In the genomic region with DNA sequence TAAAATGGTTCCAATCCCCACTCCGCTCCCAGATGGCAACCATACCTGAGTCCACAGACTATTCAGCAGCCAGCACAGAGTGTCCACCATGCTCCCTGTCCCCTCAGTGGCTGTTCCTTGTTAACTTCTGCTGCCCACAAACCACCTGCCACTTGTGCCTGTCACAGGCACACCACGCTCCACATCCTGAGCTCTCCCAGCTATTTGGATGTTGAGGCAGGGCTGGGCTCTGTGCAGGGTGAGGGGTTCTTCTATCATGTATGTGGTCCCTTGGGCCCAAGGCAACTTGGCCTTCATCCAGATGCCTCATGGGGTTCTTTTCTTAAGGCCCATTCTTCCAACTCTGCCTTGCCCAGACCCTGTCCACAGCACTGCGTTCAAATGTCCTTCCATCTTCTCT, we compare ENCODE assay signal across 19 cellular contexts. TPM values are rescaled to one million over a fixed set of nuclear protein-coding genes. Genes with fewer than 3 reads are reported as not detected.
DNase-seq lines count a peak whose midpoint lies in the region; ATAC-seq and TF ChIP-seq lines count a peak whose summit lies in the region.
"Had no signal": no experiment of that assay in that cellular context is flagged by ENCODE, and none has a peak within 500 bp of the region (broad histone marks: within the 10 kb centered on the region; RNA-seq: fewer than 3 reads in every experiment).

No MANE protein-coding gene starts in this region.

- ATAC-seq in stimulated activated effector memory CD8-positive, alpha-beta T cell treated with anti-CD3 and anti-CD28 coated beads, Interleukin-12 subunit alpha, Interleukin-12 subunit beta, amount 100 ng/mL, for 72 hours = peak; percentile 13
- no peak for ATAC-seq in CD8-positive, alpha-beta T cell

- BruUV-seq in Caco-2 (replicated peaks; lab: Mats Ljungman, UMichigan) = no TSS peak

- POLR2A ChIA-PET in Caco-2 (lab: Charles Lee) = no interaction called here
- POLR2A ChIA-PET in CD8-positive, alpha-beta T cell (lab: Charles Lee) = no interaction called here
- POLR2A ChIA-PET in CD4-positive, alpha-beta memory T cell (lab: Charles Lee; ENCODE audit: partially characterized antibody) = no interaction called here

- no peak overlapping the region for H3K4me3 ChIP-seq in Caco-2 (ENCODE audit: low read depth, low read length)
- H3K4me3 ChIP-seq in SJSA1 = no peak overlapping the region
- H3K4me3 ChIP-seq in CD8-positive, alpha-beta T cell (ENCODE audit: low read depth, low read length) = no peak overlapping the region
- H3K4me3 ChIP-seq in CD4-positive, alpha-beta memory T cell (ENCODE audit: low read length in 2 of 2) = no peak overlapping the region
- H3K4me3 ChIP-seq: BLaER1, HAP-1 had no signal

- H3K9me3 ChIP-seq in Caco-2 (no peaks in the 10 kb centered on the region), SJSA1 (replicated peaks) (no peaks in the 10 kb centered on the region)
- no peaks in the 10 kb centered on the region for H3K9me3 ChIP-seq in CD8-positive, alpha-beta T cell (ENCODE audit: low read length)
- no peaks in the 10 kb centered on the region for H3K9me3 ChIP-seq in CD4-positive, alpha-beta memory T cell (ENCODE audit: control insufficient read depth in 1 of 2, low read length in 2 of 2)
- H3K9me3 ChIP-seq: HAP-1 had no signal

- H3K36me3 ChIP-seq in Caco-2 (ENCODE audit: control insufficient read depth, insufficient read depth, low read length) = no peaks in the 10 kb centered on the region; the same call in 1 of the 2 replicates
- no peaks in the 10 kb centered on the region for H3K36me3 ChIP-seq in SJSA1
- H3K36me3 ChIP-seq in CD8-positive, alpha-beta T cell (ENCODE audit: insufficient read depth, low read length) = no peaks in the 10 kb centered on the region
- H3K36me3 ChIP-seq in CD4-positive, alpha-beta memory T cell (ENCODE audit: insufficient read depth, low read length) = no peaks in the 10 kb centered on the region
- H3K36me3 ChIP-seq: BLaER1, HAP-1 had no signal

- intact Hi-C loops in Caco-2 (cut with micrococcal nuclease; ENCODE audit: unreplicated experiment) = no loop called here
- intact Hi-C loops in CD8-positive, alpha-beta T cell (cut with DNase I, micrococcal nuclease) = no loop called here
- intact Hi-C loops in CD4-positive, alpha-beta memory T cell (cut with micrococcal nuclease) = no loop called here

- TF ChIP-seq CTCF in Caco-2 (IDR thresholded peaks at IDR 0.05; ENCODE audit: insufficient read depth in 1 of 2, low read depth in 1 of 2, low read length in 1 of 2, severe bottlenecking in 1 of 2, unreplicated experiment in 1 of 2) (no peak), neural crest cell (conservative IDR thresholded peaks at IDR 0.05) (no peak)
- TF ChIP-seq CTCF in CD8-positive, alpha-beta T cell (IDR thresholded peaks at IDR 0.05) = no peak

- peak overlapping the region; percentile 95 for H3K27ac ChIP-seq in SJSA1
- no peak overlapping the region for H3K27ac ChIP-seq in CD8-positive, alpha-beta T cell (ENCODE audit: low read depth, low read length)
- no peak overlapping the region for H3K27ac ChIP-seq in CD4-positive, alpha-beta memory T cell (ENCODE audit: low read depth, low read length)
- H3K27ac ChIP-seq: 22Rv1, BLaER1, C4-2B had no signal

- H3K4me3 Mint-ChIP-seq in Caco-2 (ENCODE audit: unreplicated experiment) (no peak overlapping the region), neural crest cell (no peak overlapping the region)
- H3K4me3 Mint-ChIP-seq in stimulated activated effector memory CD8-positive, alpha-beta T cell treated with anti-CD3 and anti-CD28 coated beads, Interleukin-12 subunit alpha, Interleukin-12 subunit beta, amount 100 ng/mL, for 72 hours = no peak overlapping the region
- H3K4me3 Mint-ChIP-seq in CD8-positive, alpha-beta T cell = no peak overlapping the region
- H3K4me3 Mint-ChIP-seq in CD4-positive, alpha-beta memory T cell = no peak overlapping the region
- H3K4me3 Mint-ChIP-seq: B cell; CD4-positive, CD25-positive, alpha-beta regulatory T cell; HFFc6 had no signal

- H3K9me3 Mint-ChIP-seq in Caco-2 (ENCODE audit: unreplicated experiment) (peaks cover 10% of the 10 kb centered on the region), neural crest cell (peaks cover 4% of the 10 kb centered on the region)
- H3K9me3 Mint-ChIP-seq in stimulated activated effector memory CD8-positive, alpha-beta T cell treated with anti-CD3 and anti-CD28 coated beads, Interleukin-12 subunit alpha, Interleukin-12 subunit beta, amount 100 ng/mL, for 72 hours = no peaks in the 10 kb centered on the region
- H3K9me3 Mint-ChIP-seq in CD8-positive, alpha-beta T cell = no peaks in the 10 kb centered on the region
- H3K9me3 Mint-ChIP-seq in CD4-positive, alpha-beta memory T cell = no peaks in the 10 kb centered on the region
- H3K9me3 Mint-ChIP-seq: CD4-positive, CD25-positive, alpha-beta regulatory T cell; HFFc6 had no signal

- H3K4me1 Mint-ChIP-seq in Caco-2 (ENCODE audit: low read depth, unreplicated experiment) = peaks cover 6% of the 10 kb centered on the region
- H3K4me1 Mint-ChIP-seq in neural crest cell = no peaks in the 10 kb centered on the region
- H3K4me1 Mint-ChIP-seq in stimulated activated effector memory CD8-positive, alpha-beta T cell treated with anti-CD3 and anti-CD28 coated beads, Interleukin-12 subunit alpha, Interleukin-12 subunit beta, amount 100 ng/mL, for 72 hours = no peaks in the 10 kb centered on the region
- H3K4me1 Mint-ChIP-seq in CD8-positive, alpha-beta T cell (ENCODE audit: low read depth) = no peaks in the 10 kb centered on the region
- H3K4me1 Mint-ChIP-seq in CD4-positive, alpha-beta memory T cell = no peaks in the 10 kb centered on the region
- H3K4me1 Mint-ChIP-seq: B cell; CD4-positive, CD25-positive, alpha-beta regulatory T cell had no signal

- CTCF ChIA-PET in Caco-2 (lab: Charles Lee) = no interaction called here
- CTCF ChIA-PET in CD8-positive, alpha-beta T cell (lab: Charles Lee) = no interaction called here
- CTCF ChIA-PET in CD4-positive, alpha-beta memory T cell (lab: Charles Lee; ENCODE audit: partially characterized antibody) = no interaction called here

- peak overlapping the region; percentile 51 for H3K27ac Mint-ChIP-seq in Caco-2 (ENCODE audit: unreplicated experiment)
- H3K27ac Mint-ChIP-seq in neural crest cell (ENCODE audit: unreplicated experiment) = peak overlapping the region; percentile 9
- H3K27ac Mint-ChIP-seq in stimulated activated effector memory CD8-positive, alpha-beta T cell treated with anti-CD3 and anti-CD28 coated beads, Interleukin-12 subunit alpha, Interleukin-12 subunit beta, amount 100 ng/mL, for 72 hours = no peak overlapping the region
- no peak overlapping the region for H3K27ac Mint-ChIP-seq in CD8-positive, alpha-beta T cell
- no peak overlapping the region for H3K27ac Mint-ChIP-seq in CD4-positive, alpha-beta memory T cell
- H3K27ac Mint-ChIP-seq: B cell; CD4-positive, CD25-positive, alpha-beta regulatory T cell; HFFc6 had no signal

- H3K36me3 Mint-ChIP-seq in Caco-2 (ENCODE audit: insufficient read depth, unreplicated experiment) = no peaks in the 10 kb centered on the region
- no peaks in the 10 kb centered on the region for H3K36me3 Mint-ChIP-seq in neural crest cell (ENCODE audit: low read depth)
- no peaks in the 10 kb centered on the region for H3K36me3 Mint-ChIP-seq in stimulated activated effector memory CD8-positive, alpha-beta T cell treated with anti-CD3 and anti-CD28 coated beads, Interleukin-12 subunit alpha, Interleukin-12 subunit beta, amount 100 ng/mL, for 72 hours
- no peaks in the 10 kb centered on the region for H3K36me3 Mint-ChIP-seq in CD8-positive, alpha-beta T cell
- H3K36me3 Mint-ChIP-seq in CD4-positive, alpha-beta memory T cell = no peaks in the 10 kb centered on the region
- H3K36me3 Mint-ChIP-seq: CD4-positive, CD25-positive, alpha-beta regulatory T cell had no signal

- H3K27me3 Mint-ChIP-seq in Caco-2 (ENCODE audit: insufficient read depth, unreplicated experiment) (no peaks in the 10 kb centered on the region), neural crest cell (ENCODE audit: low read depth) (no peaks in the 10 kb centered on the region)
- peaks cover 4% of the 10 kb centered on the region for H3K27me3 Mint-ChIP-seq in CD8-positive, alpha-beta T cell (ENCODE audit: low read depth)
- peaks cover 6 to 10% of the 10 kb centered on the region in 2 donors for H3K27me3 Mint-ChIP-seq in CD4-positive, alpha-beta memory T cell

- 0 out of 2 replicates have a peak, but pooled peaks cover 4% of the 10 kb centered on the region for H3K4me1 ChIP-seq in Caco-2
- H3K4me1 ChIP-seq in SJSA1 (replicated peaks) = peaks cover 60% of the 10 kb centered on the region
- no peaks in the 10 kb centered on the region for H3K4me1 ChIP-seq in CD8-positive, alpha-beta T cell (ENCODE audit: insufficient read depth, low read length)
- no peaks in the 10 kb centered on the region for H3K4me1 ChIP-seq in CD4-positive, alpha-beta memory T cell (ENCODE audit: insufficient read depth, low read length)
- H3K4me1 ChIP-seq: HAP-1 had no signal

- H3K27me3 ChIP-seq in Caco-2 (replicated peaks; ENCODE audit: control insufficient read depth, insufficient read depth, low read length) (no peaks in the 10 kb centered on the region), SJSA1 (replicated peaks) (no peaks in the 10 kb centered on the region)
- H3K27me3 ChIP-seq in CD8-positive, alpha-beta T cell (ENCODE audit: insufficient read depth, low read length) = no peaks in the 10 kb centered on the region
- no peaks in the 10 kb centered on the region for H3K27me3 ChIP-seq in CD4-positive, alpha-beta memory T cell (ENCODE audit: insufficient read depth, low read length)
- H3K27me3 ChIP-seq: BLaER1 had no signal

- DNase-seq in Caco-2 (no peak), SJSA1 (ENCODE audit: low read depth in 1 of 2, low spot score in 2 of 2) (no peak), neural crest cell (ENCODE audit: low read depth, low spot score) (no peak), DMS53 treated with DMSO at 0.1 percent for 48 hours (lab: John Stamatoyannopoulos, UW; ENCODE audit: unreplicated experiment) (no peak)
- no peak for DNase-seq in stimulated activated effector memory CD8-positive, alpha-beta T cell treated with anti-CD3 and anti-CD28 coated beads, Interleukin-12 subunit alpha, Interleukin-12 subunit beta, amount 100 ng/mL, for 72 hours (ENCODE audit: low spot score in 2 of 2)
- no peak for DNase-seq in CD8-positive, alpha-beta T cell
- no peak for DNase-seq in CD4-positive, alpha-beta memory T cell
- DNase-seq: CD4-positive, CD25-positive, alpha-beta regulatory T cell; COR-L47; DMS153; DMS79; GF-D8; GOT3; HFFc6 had no signal

RNA-seq across cellular contexts. Expression of a gene that starts 34.0 kb away (rescaled TPM):
- total RNA-seq in Caco-2 (2022) = 33.6 and 34.1 TPM in 2 replicates
- 76.0 and 82.5 TPM in 2 replicates for total RNA-seq in SJSA1 (2014; rRNA removed; shearing (Covaris generic))
- 33.9 and 38.1 TPM in 2 replicates for total RNA-seq in neural crest cell
- 10 to 100 TPM; 52.4 to 52.5 TPM for total RNA-seq in CD8-positive, alpha-beta T cell
- 10 to 100 TPM; 21.5 to 23.6 TPM for total RNA-seq in CD4-positive, alpha-beta memory T cell
- polyA plus RNA-seq in CD4-positive, alpha-beta memory T cell = 100 to 1,000 TPM in 1 of 2 donors, 10 to 100 TPM in 1; 59.9 to 102 TPM

RNA-seq across cellular contexts. Expression of a gene that starts 45.4 kb away (rescaled TPM):
- total RNA-seq in Caco-2 (2022) = 18.4 and 20.6 TPM in 2 replicates
- 19.4 and 22.0 TPM in 2 replicates for total RNA-seq in SJSA1 (2014; rRNA removed; shearing (Covaris generic))
- total RNA-seq in neural crest cell = 21.9 and 24.4 TPM in 2 replicates
- total RNA-seq in CD8-positive, alpha-beta T cell = 10 to 100 TPM; 44.9 to 49.5 TPM
- 10 to 100 TPM; 12.8 to 14.1 TPM for total RNA-seq in CD4-positive, alpha-beta memory T cell
- polyA plus RNA-seq in CD4-positive, alpha-beta memory T cell = 1 to 10 TPM; 2.6 to 3.5 TPM

Comparison
In these comparisons a context has a peak if more than half of its experiments do, and no peak if none do; other contexts are left out.
1. H3K27ac Mint-ChIP-seq: peak in Caco-2 (single experiment) and neural crest cell (single experiment); none in stimulated activated effector memory CD8-positive, alpha-beta T cell treated with anti-CD3 and anti-CD28 coated beads, Interleukin-12 subunit alpha, Interleukin-12 subunit beta, amount 100 ng/mL, for 72 hours (single experiment), CD8-positive, alpha-beta T cell (single experiment) and CD4-positive, alpha-beta memory T cell (0 of 7).